ENCODE assay signal across 23 cellular contexts in genomic region chr15:40080104-40080503, GRCh38. TPM values are rescaled to one million over a fixed set of nuclear protein-coding genes. Genes with fewer than 3 reads are reported as not detected.
DNase-seq lines count a peak whose midpoint lies in the region; ATAC-seq and TF ChIP-seq lines count a peak whose summit lies in the region.
"Had no signal": no experiment of that assay in that cellular context is flagged by ENCODE, and none has a peak within 500 bp of the region (broad histone marks: within the 10 kb centered on the region; RNA-seq: fewer than 3 reads in every experiment).

No MANE protein-coding gene starts in this region.

- no peak overlapping the region for H3K9ac ChIP-seq in BLaER1
- no peak overlapping the region for H3K9ac ChIP-seq in mesenchymal stem cell (ENCODE audit: low read length)

- H3K27me3 ChIP-seq in BLaER1, result no peaks in the 10 kb centered on the region
- H3K27me3 ChIP-seq in mesenchymal stem cell (ENCODE audit: control insufficient read depth in 1 of 2, insufficient read depth in 1 of 2, low read length in 2 of 2), result no peaks in the 10 kb centered on the region
- no peaks in the 10 kb centered on the region for H3K27me3 ChIP-seq in testis
- H3K27me3 ChIP-seq: SJSA1 had no signal

- peaks cover 27% of the 10 kb centered on the region for H3K4me1 Mint-ChIP-seq in Calu3 (ENCODE audit: low read depth, unreplicated experiment)

- H3K4me3 Mint-ChIP-seq in Calu3 (ENCODE audit: low read depth, unreplicated experiment), result no peak overlapping the region
- H3K4me3 Mint-ChIP-seq: CD4-positive, CD25-positive, alpha-beta regulatory T cell had no signal

- CTCF ChIA-PET in Calu3 (lab: Charles Lee), result interaction anchor here (1.6 kb wide), 1 partner anchor 23 kb away, joined by 4 read pairs; no protein-coding TSS in a partner anchor

- H3K14ac ChIP-seq in mesenchymal stem cell (ENCODE audit: low read length in 2 of 2), result no peak overlapping the region

- no peak for TF ChIP-seq POLR2A in testis (IDR thresholded peaks at IDR 0.05)

- H4K8ac ChIP-seq in mesenchymal stem cell (ENCODE audit: low read length), result no peak overlapping the region

- no peak overlapping the region for H3K4ac ChIP-seq in mesenchymal stem cell (ENCODE audit: low read depth in 1 of 2, low read length in 2 of 2)

- H3K4me1 ChIP-seq in BLaER1 (peaks cover 37% of the 10 kb centered on the region), mesenchymal stem cell (ENCODE audit: control insufficient read depth, insufficient read depth, low read depth, low read length) (peaks cover 19% of the 10 kb centered on the region), testis (peaks cover 15% of the 10 kb centered on the region)

- H4K91ac ChIP-seq in mesenchymal stem cell (ENCODE audit: low read length), result no peak overlapping the region

- no peaks in the 10 kb centered on the region for H4K20me1 ChIP-seq in BLaER1

- intact Hi-C loops in testis (cut with DNase I; ENCODE audit: low total_unique reads) (no loop called here), Calu3 (cut with micrococcal nuclease; ENCODE audit: unreplicated experiment) (no loop called here)

- BruUV-seq in Calu3 (replicated peaks; lab: Mats Ljungman, UMichigan), result no TSS peak

- no peak overlapping the region for H2AFZ ChIP-seq in mesenchymal stem cell (ENCODE audit: low read depth, low read length)

- H3K36me3 ChIP-seq in BLaER1 (no peaks in the 10 kb centered on the region), mesenchymal stem cell (ENCODE audit: control insufficient read depth in 1 of 2, insufficient read depth in 2 of 2, low read depth in 1 of 2, low read length in 2 of 2) (no peaks in the 10 kb centered on the region), testis (ENCODE audit: low read depth, missing control alignments) (no peaks in the 10 kb centered on the region)
- H3K36me3 ChIP-seq: SJSA1 had no signal

- H3K23ac ChIP-seq in mesenchymal stem cell (ENCODE audit: low read length in 2 of 2), result no peak overlapping the region

- H2AK5ac ChIP-seq in mesenchymal stem cell (ENCODE audit: low read length, severe bottlenecking), result peak overlapping the region; percentile 3

- no peak overlapping the region for H3K27ac Mint-ChIP-seq in Calu3 (ENCODE audit: unreplicated experiment)

- no peak overlapping the region for H2BK120ac ChIP-seq in mesenchymal stem cell (ENCODE audit: low read depth, low read length)

- no peak overlapping the region for H2BK15ac ChIP-seq in mesenchymal stem cell (ENCODE audit: low read depth, poor library complexity, severe bottlenecking)

- H3K9me3 Mint-ChIP-seq in Calu3 (ENCODE audit: low read depth, unreplicated experiment), result no peaks in the 10 kb centered on the region
- H3K9me3 Mint-ChIP-seq: CD4-positive, CD25-positive, alpha-beta regulatory T cell had no signal

- H3K4me2 ChIP-seq in BLaER1, result peak overlapping the region; percentile 78; the same call in 1 of the 2 replicates
- no peak overlapping the region for H3K4me2 ChIP-seq in mesenchymal stem cell (ENCODE audit: low read length, poor library complexity, severe bottlenecking)

- no peak overlapping the region for H3K18ac ChIP-seq in mesenchymal stem cell (ENCODE audit: low read depth in 1 of 2, low read length in 2 of 2)

- no peaks in the 10 kb centered on the region for H3K9me3 ChIP-seq in BLaER1
- no peaks in the 10 kb centered on the region for H3K9me3 ChIP-seq in mesenchymal stem cell (ENCODE audit: control insufficient read depth, low read length)
- H3K9me3 ChIP-seq in testis, result no peaks in the 10 kb centered on the region
- H3K9me3 ChIP-seq: Caco-2, SJSA1 had no signal

- WGBS in mesenchymal stem cell, result 60% methylated on average over 1 of the region's 1 CpG
- 59 to 77% methylated on average over 1 of the region's 1 CpG for WGBS in testis, 2 donors

- no peaks in the 10 kb centered on the region for H3K79me1 ChIP-seq in mesenchymal stem cell (replicated peaks; ENCODE audit: low read length, poor library complexity, severe bottlenecking)

- H3K27ac ChIP-seq in BLaER1 (no peak overlapping the region), mesenchymal stem cell (ENCODE audit: low read length, poor library complexity, severe bottlenecking) (no peak overlapping the region), testis (peak overlapping the region; percentile 81 to 89)
- H3K27ac ChIP-seq: SJSA1 had no signal

- ATAC-seq in GM21528 (IDR thresholded peaks at IDR 0.05; ENCODE audit: low FRiP score, unreplicated experiment), result no peak
- ATAC-seq: GM12878, HCT116 had no signal

- H3K27me3 Mint-ChIP-seq in Calu3 (ENCODE audit: unreplicated experiment), result no peaks in the 10 kb centered on the region

- DNase-seq in OCI-M1 (lab: John Stamatoyannopoulos, UW) (peak; percentile 53), mesenchymal stem cell (no peak), testis (no peak), GM03348 (ENCODE audit: low spot score) (no peak), RPMI8226 (no peak), Calu3 (no peak)
- DNase-seq: ACHN; Caco-2; CD4-positive, CD25-positive, alpha-beta regulatory T cell; DMS153; GF-D8; GOT3; KG1; NCI-H1694 treated with DMSO at 0.1 percent for 48 hours; NCI-H510A; NCI-H748 treated with DMSO at 0.1 percent for 48 hours; NK-92 treated with Interleukin-12 subunit alpha and Interleukin-12 subunit beta, amount 100 ng/mL, for 24 hours; SW 1271 had no signal

- H2BK5ac ChIP-seq in mesenchymal stem cell (ENCODE audit: low read depth, low read length, poor library complexity, severe bottlenecking), result no peak overlapping the region

- peak overlapping the region in 1 of 2 experiments; percentile 32 for H2BK12ac ChIP-seq in mesenchymal stem cell (ENCODE audit: low read length in 2 of 2)

- TF ChIP-seq CTCF in testis (IDR thresholded peaks at IDR 0.05) (no peak), Calu3 (IDR thresholded peaks at IDR 0.05; ENCODE audit: unreplicated experiment) (no peak)

- H3K4me3 ChIP-seq in BLaER1, result no peak overlapping the region
- no peak overlapping the region for H3K4me3 ChIP-seq in mesenchymal stem cell (ENCODE audit: insufficient read depth in 1 of 2, low read depth in 1 of 2, low read length in 2 of 2)
- no peak overlapping the region for H3K4me3 ChIP-seq in testis
- H3K4me3 ChIP-seq: GM12878, SJSA1 had no signal

- no peaks in the 10 kb centered on the region for H3K36me3 Mint-ChIP-seq in Calu3 (ENCODE audit: insufficient read depth, unreplicated experiment)
- H3K36me3 Mint-ChIP-seq: CD4-positive, CD25-positive, alpha-beta regulatory T cell had no signal

RNA-seq across cellular contexts. Expression of gene BMF, which starts 28.6 kb away (rescaled TPM):
- polyA plus RNA-seq in mesenchymal stem cell (2013, experiment 1 of 2), result 18.5 TPM
- polyA plus RNA-seq in mesenchymal stem cell (2013, experiment 2 of 2), result 17.8 TPM
- total RNA-seq in testis (1 to 10 TPM; 6.9 to 7.7 TPM), Calu3 (2022) (7.9 and 11.5 TPM in 2 replicates)
- 4.9 TPM for polyA plus RNA-seq in testis (ENCODE audit: insufficient read depth, low read depth, low replicate concordance)

RNA-seq across cellular contexts. Expression of gene SRP14, which starts 41.1 kb away (rescaled TPM):
- 684 TPM for polyA plus RNA-seq in mesenchymal stem cell (2013, experiment 1 of 2)
- polyA plus RNA-seq in mesenchymal stem cell (2013, experiment 2 of 2), result 720 TPM
- 100 to 1,000 TPM; 277 to 410 TPM for total RNA-seq in testis
- polyA plus RNA-seq in testis (ENCODE audit: insufficient read depth, low read depth, low replicate concordance), result 359 TPM
- total RNA-seq in Calu3 (2022), result 96.5 and 113 TPM in 2 replicates

Comparison
In these comparisons a context has a peak if more than half of its experiments do, and no peak if none do; other contexts are left out.
1. H3K27ac ChIP-seq: peak in testis (2 of 2); none in BLaER1 (single experiment) and mesenchymal stem cell (single experiment).